In the genomic region with DNA sequence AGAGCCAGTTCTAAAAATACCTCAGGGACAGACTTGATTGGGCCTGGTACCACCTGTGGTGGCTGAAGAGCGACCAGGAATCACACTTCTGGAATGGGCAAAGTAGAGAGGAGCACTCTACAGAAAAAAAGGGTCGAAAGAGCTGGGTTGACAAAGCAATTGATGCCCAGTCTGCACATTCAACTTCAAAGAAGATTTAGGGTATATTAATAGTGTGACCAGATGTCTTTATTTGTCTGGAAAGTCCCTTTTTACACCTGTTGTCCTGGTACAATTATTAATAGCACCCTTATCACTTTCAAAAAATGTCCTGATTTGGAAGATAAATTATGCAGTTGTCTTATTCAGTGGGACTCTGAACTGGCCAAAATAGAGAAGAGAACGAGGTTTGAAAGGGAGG, we compare ENCODE assay signal across 25 cellular contexts.
"Had no signal": no experiment of that assay in that cellular context is flagged by ENCODE, and none has a peak within 500 bp of the region (broad histone marks: within the 10 kb centered on the region; RNA-seq: fewer than 3 reads in every experiment).

No MANE protein-coding gene starts in this region.

- H3K27me3 Mint-ChIP-seq: activated CD8-positive, alpha-beta T cell treated with anti-CD3 and anti-CD28 coated beads for 36 hours; activated naive CD4-positive, alpha-beta T cell treated with anti-CD3 and anti-CD28 coated beads, Interleukin-2, amount 10 ng/mL, durations not matched to agents 7 days and 5 days; activated naive CD8-positive, alpha-beta T cell treated with anti-CD3 and anti-CD28 coated beads for 36 hours had no signal

- H3K4me3 Mint-ChIP-seq: activated CD8-positive, alpha-beta T cell treated with anti-CD3 and anti-CD28 coated beads for 36 hours; activated naive CD4-positive, alpha-beta T cell treated with anti-CD3 and anti-CD28 coated beads, Interleukin-2, amount 10 ng/mL, durations not matched to agents 7 days and 5 days; activated naive CD8-positive, alpha-beta T cell treated with anti-CD3 and anti-CD28 coated beads for 36 hours; activated T-cell treated with anti-CD3 and anti-CD28 coated beads, Interleukin-2, amount 50 U/mL, for 72 hours; T-helper 1 cell treated with Interleukin-12 subunit alpha and Interleukin-12 subunit beta and Interleukin-4 antibody, amounts not matched to agents 30 μg/mL and 1 μg/mL, for 36 hours had no signal

- ATAC-seq: activated CD4-positive, CD25-positive, alpha-beta regulatory T cell treated with anti-CD3 and anti-CD28 coated beads, Interleukin-2, amount 50 U/mL, for 24 hours; activated CD8-positive, alpha-beta T cell treated with anti-CD3 and anti-CD28 coated beads for 36 hours; activated T-cell treated with anti-CD3 and anti-CD28 coated beads, Interleukin-2, amount 50 U/mL, for 72 hours; SK-N-SH treated with all-trans-retinoic acid at 6 μM for 48 hours had no signal

- H3K36me3 ChIP-seq: brain microvascular endothelial cell, cardiac muscle cell, Peyer's patch, SJSA1 had no signal

- H3K27me3 ChIP-seq: brain microvascular endothelial cell, cardiac muscle cell, Peyer's patch, SJSA1 had no signal

- H3K9me3 Mint-ChIP-seq: activated naive CD4-positive, alpha-beta T cell treated with anti-CD3 and anti-CD28 coated beads, Interleukin-2, amount 10 ng/mL, durations not matched to agents 7 days and 5 days; T-helper 1 cell treated with Interleukin-12 subunit alpha and Interleukin-12 subunit beta and Interleukin-4 antibody, amounts not matched to agents 30 μg/mL and 1 μg/mL, for 36 hours had no signal

- H3K27ac ChIP-seq: brain microvascular endothelial cell, cardiac muscle cell, Peyer's patch, SJSA1 had no signal

- H3K4me1 ChIP-seq: SJSA1 had no signal

- H3K9me3 ChIP-seq: Peyer's patch, SJSA1 had no signal

- H3K27ac Mint-ChIP-seq: activated CD8-positive, alpha-beta T cell treated with anti-CD3 and anti-CD28 coated beads for 36 hours; activated naive CD4-positive, alpha-beta T cell treated with anti-CD3 and anti-CD28 coated beads, Interleukin-2, amount 10 ng/mL, durations not matched to agents 7 days and 5 days; activated naive CD8-positive, alpha-beta T cell treated with anti-CD3 and anti-CD28 coated beads for 36 hours; activated T-cell treated with anti-CD3 and anti-CD28 coated beads, Interleukin-2, amount 50 U/mL, for 72 hours; activated T-helper 2 cell treated with anti-CD3 and anti-CD28 coated beads, Interferon-gamma antibody, Interleukin-2, Interleukin-4, amounts not matched to agents 10 μg/mL and 5 μg/mL and 100 μg/mL, durations not matched to agents 14 hours and 24 hours and 36 hours; T-helper 1 cell treated with Interleukin-12 subunit alpha and Interleukin-12 subunit beta and Interleukin-4 antibody, amounts not matched to agents 30 μg/mL and 1 μg/mL, for 36 hours had no signal

- H3K4me3 ChIP-seq: cardiac muscle cell, Peyer's patch, SJSA1 had no signal

- DNase-seq: activated CD4-positive, alpha-beta T cell treated with anti-CD3 and anti-CD28 coated beads for 4 hours; activated CD8-positive, alpha-beta memory T cell treated with anti-CD3 and anti-CD28 coated beads, Interleukin-2, amount 50 U/mL, for 4 hours; activated CD8-positive, alpha-beta T cell treated with anti-CD3 and anti-CD28 coated beads for 36 hours; activated gamma-delta T cell treated with Interleukin-2 at 50 U/mL for 16 hours; activated naive CD4-positive, alpha-beta T cell treated with anti-CD3 and anti-CD28 coated beads, Interleukin-2, amount 10 ng/mL, durations not matched to agents 7 days and 5 days; activated naive CD8-positive, alpha-beta T cell treated with anti-CD3 and anti-CD28 coated beads for 36 hours; activated T-cell treated with anti-CD3 and anti-CD28 coated beads, Interleukin-2, amount 50 U/mL, for 72 hours; brain microvascular endothelial cell; KBM-7; NCI-H1092 treated with DMSO at 0.1 percent for 48 hours; NCI-H1417 treated with DMSO at 0.1 percent for 48 hours; NCI-H1694; NCI-H2029; NCI-H446 treated with DMSO at 0.1 percent for 48 hours; NCI-H526; NCI-H774; NK-92 treated with Interleukin-12 subunit alpha and Interleukin-12 subunit beta, amount 100 ng/mL, for 24 hours; Peyer's patch; SHP77 had no signal
